1 cellular context compared by ENCODE assay signal in the genomic region with DNA sequence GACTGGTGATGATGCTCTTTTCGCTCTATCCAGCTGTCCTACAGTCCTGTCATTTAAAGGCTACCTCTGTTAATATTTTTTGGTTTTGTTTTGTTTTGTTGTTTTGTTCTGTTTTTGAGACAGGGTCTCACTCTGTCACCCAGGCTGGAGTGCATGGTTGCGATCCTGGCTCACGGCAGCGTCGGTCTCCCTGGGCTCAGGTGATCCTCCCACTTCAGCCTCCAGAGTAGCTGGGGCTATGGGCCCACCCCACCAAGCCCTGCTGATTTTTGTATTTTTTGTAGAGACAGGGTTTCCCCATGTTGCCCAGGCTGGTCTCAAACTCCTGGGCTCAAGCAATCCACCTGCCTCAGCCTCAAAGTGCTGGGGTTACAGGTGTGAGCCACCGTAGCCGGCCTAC.
TF ChIP-seq lines count a peak whose summit lies in the region.

No MANE protein-coding gene starts in this region.

TF ChIP-seq in GM12878, 131 proteins besides CTCF, POLR2A, EP300 and RAD21:
- TF ChIP-seq MLLT1 (IDR thresholded peaks at IDR 0.05): peak; percentile 54
